ENCODE assay signal across 11 cellular contexts in the genomic region with DNA sequence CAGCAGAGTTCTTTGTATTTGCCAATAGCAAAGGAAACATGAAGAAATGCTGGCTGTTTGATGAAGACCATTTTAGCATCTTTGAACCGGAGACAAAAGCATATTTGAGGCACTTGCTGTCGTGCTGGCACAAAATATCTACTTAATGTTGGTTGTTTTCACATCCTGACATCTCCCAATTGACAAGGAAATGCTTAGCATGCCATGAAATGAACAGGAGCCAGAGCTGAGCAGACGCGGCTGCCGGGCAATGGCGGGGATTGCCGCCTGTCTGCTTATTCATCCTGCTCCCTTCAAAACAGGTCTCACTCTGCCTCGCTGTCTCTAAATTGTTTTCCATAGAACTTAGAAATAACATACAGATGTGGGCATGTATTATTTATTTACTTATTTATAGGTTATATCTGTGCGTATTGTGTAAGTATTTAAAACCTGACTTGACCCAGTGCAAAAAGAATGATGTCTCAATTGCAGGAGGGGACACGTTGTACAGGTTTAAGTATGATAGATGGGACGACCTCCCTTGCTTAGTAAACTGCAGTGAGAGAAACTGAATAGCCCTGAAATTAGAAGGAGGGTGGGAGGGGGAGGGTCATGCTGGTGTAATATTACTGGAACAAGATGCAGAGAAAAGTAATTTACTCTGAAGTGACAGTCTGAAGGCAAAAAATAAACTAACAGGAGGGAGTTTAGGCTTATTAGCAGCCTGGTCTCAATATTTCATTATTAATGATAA.
DNase-seq lines count a peak whose midpoint lies in the region; ATAC-seq and TF ChIP-seq lines count a peak whose summit lies in the region.
"Had no signal": no experiment of that assay in that cellular context is flagged by ENCODE, and none has a peak within 500 bp of the region (broad histone marks: within the 10 kb centered on the region; RNA-seq: fewer than 3 reads in every experiment).

No MANE protein-coding gene starts in this region.

- no peaks in the 10 kb centered on the region for H3K9me3 ChIP-seq in ascending aorta
- no peaks in the 10 kb centered on the region for H3K9me3 ChIP-seq in effector memory CD4-positive, alpha-beta T cell (ENCODE audit: control insufficient read depth, low read length)
- H3K9me3 ChIP-seq: adrenal gland had no signal

- peak overlapping the region; percentile 3 to 39 for H3K4me3 ChIP-seq in ascending aorta
- H3K4me3 ChIP-seq in effector memory CD4-positive, alpha-beta T cell (ENCODE audit: insufficient read depth, low read depth, low read length, poor library complexity, severe bottlenecking), result no peak overlapping the region
- H3K4me3 ChIP-seq: adrenal gland had no signal

- no peak for TF ChIP-seq CTCF in ascending aorta (IDR thresholded peaks at IDR 0.05)

- H3K4me1 ChIP-seq in ascending aorta, result no peaks in the 10 kb centered on the region
- no peaks in the 10 kb centered on the region for H3K4me1 ChIP-seq in effector memory CD4-positive, alpha-beta T cell (ENCODE audit: control insufficient read depth, insufficient read depth, low read length, poor library complexity, severe bottlenecking)
- H3K4me1 ChIP-seq: adrenal gland had no signal

- H3K27ac ChIP-seq in ascending aorta, result peak overlapping the region; percentile 14 to 38
- H3K27ac ChIP-seq in effector memory CD4-positive, alpha-beta T cell (ENCODE audit: insufficient read depth, low read length, poor library complexity, severe bottlenecking), result no peak overlapping the region
- H3K27ac ChIP-seq: adrenal gland had no signal

- H3K36me3 ChIP-seq in ascending aorta, result no peaks in the 10 kb centered on the region
- no peaks in the 10 kb centered on the region for H3K36me3 ChIP-seq in effector memory CD4-positive, alpha-beta T cell (ENCODE audit: control insufficient read depth, insufficient read depth, low read length)
- H3K36me3 ChIP-seq: adrenal gland had no signal

- DNase-seq in AG08395 (ENCODE audit: low spot score) (peak; percentile 51), NCI-H1436 treated with DMSO at 0.1 percent for 48 hours (lab: John Stamatoyannopoulos, UW) (peak; percentile 75), ascending aorta (ENCODE audit: low spot score in 2 of 2) (no peak), kidney tubule cell (ENCODE audit: low spot score) (peak; percentile 2), SIG-M5 (lab: John Stamatoyannopoulos, UW) (no peak)
- DNase-seq in stimulated activated CD4-positive, alpha-beta T cell treated with anti-CD3 and anti-CD28 coated beads, Interleukin-2, amount 100 ng/mL, for 24 hours, result no peak
- no peak for DNase-seq in effector memory CD4-positive, alpha-beta T cell
- DNase-seq: adrenal gland; NCI-H187 treated with DMSO at 0.1 percent for 48 hours; stimulated activated CD4-positive, alpha-beta T cell treated with anti-CD3 and anti-CD28 coated beads, Interleukin-4, amount 100 ng/mL, for 1 hour had no signal

- H3K27me3 ChIP-seq in ascending aorta, result no peaks in the 10 kb centered on the region
- H3K27me3 ChIP-seq in effector memory CD4-positive, alpha-beta T cell (replicated peaks; ENCODE audit: control insufficient read depth, insufficient read depth, low read length, poor library complexity, severe bottlenecking), result no peaks in the 10 kb centered on the region
- H3K27me3 ChIP-seq: adrenal gland had no signal

- ATAC-seq in GM19035 (IDR thresholded peaks at IDR 0.05; ENCODE audit: unreplicated experiment), result no peak

- intact Hi-C loops in ascending aorta (cut with DNase I), result no loop called here

Comparison
In these comparisons a context has a peak if more than half of its experiments do, and no peak if none do; other contexts are left out.
1. DNase-seq: peak in AG08395 (single experiment), NCI-H1436 treated with DMSO at 0.1 percent for 48 hours (single experiment) and kidney tubule cell (single experiment); none in ascending aorta (0 of 2), stimulated activated CD4-positive, alpha-beta T cell treated with anti-CD3 and anti-CD28 coated beads, Interleukin-2, amount 100 ng/mL, for 24 hours (0 of 2), SIG-M5 (single experiment) and effector memory CD4-positive, alpha-beta T cell (0 of 3).